ENCODE assay signal across 8 cellular contexts in the genomic region with DNA sequence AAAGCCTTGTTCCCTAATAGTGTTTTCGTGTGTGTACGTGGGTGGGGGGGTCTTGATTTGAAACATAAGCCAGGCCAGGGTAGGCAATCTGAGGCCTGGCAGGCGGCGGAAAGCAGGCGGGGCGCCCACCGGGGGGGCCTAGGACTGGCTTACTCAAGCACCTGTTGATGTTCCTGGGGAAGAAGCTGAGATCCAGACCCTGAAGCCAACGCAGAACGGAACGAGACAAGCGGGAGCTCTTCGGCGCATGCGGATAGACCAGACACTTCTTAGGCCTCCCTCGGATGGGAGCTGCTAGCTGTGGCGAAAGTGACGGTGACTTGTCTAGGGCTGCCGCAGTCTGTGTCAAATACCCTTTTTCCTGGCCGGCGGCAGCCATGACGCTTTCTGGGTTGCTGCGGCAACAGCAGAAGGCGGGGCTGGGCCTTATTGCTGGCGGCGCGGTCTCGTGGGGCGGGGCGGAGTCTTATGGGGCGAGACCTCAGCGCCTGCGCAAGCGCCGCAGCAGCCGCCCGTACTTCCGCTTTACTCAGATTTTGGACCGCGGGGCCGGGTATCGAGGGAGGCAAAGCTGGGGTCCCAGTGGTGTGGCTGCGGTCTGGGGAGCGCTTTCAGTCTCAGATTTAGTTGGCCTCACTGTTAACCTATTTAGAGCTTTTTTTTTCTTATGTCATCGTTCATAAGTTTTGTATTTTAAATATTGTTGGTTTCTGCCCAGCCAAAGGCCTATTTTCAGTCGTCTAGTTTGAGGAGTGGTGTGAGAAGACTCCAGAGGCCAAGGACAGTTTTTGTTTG. TPM values are rescaled to one million over a fixed set of nuclear protein-coding genes. Genes with fewer than 3 reads are reported as not detected.
DNase-seq lines count a peak whose midpoint lies in the region; ATAC-seq and TF ChIP-seq lines count a peak whose summit lies in the region.

A gene (minus strand): TSS at position 402 of the 795 bp plus-strand sequence. CDS start 23 bp downstream, at position 379.

- H3K27ac Mint-ChIP-seq in activated naive CD8-positive, alpha-beta T cell: peak within 1 kb of the TSS; percentile 92

- no peak for TF ChIP-seq CTCF in suprapubic skin (IDR thresholded peaks at IDR 0.05)

- no peaks in the 10 kb centered on the region for H3K36me3 ChIP-seq in suprapubic skin

- H3K27me3 Mint-ChIP-seq in activated naive CD8-positive, alpha-beta T cell: peaks cover 11% of the 10 kb centered on the region

- H3K4me3 Mint-ChIP-seq in activated naive CD8-positive, alpha-beta T cell: peak within 1 kb of the TSS; percentile 86

- H3K9me3 Mint-ChIP-seq in activated naive CD8-positive, alpha-beta T cell (ENCODE audit: low read depth): no peaks in the 10 kb centered on the region

- H3K27ac ChIP-seq in suprapubic skin: peak within 1 kb of the TSS; percentile 39

- DNase-seq in GM04504 (ENCODE audit: low read depth): peak; percentile 72
- DNase-seq in NCI-H1105 (lab: John Stamatoyannopoulos, UW): peak; percentile 84
- DNase-seq in SKM-1 (lab: John Stamatoyannopoulos, UW; ENCODE audit: unreplicated experiment): peak; percentile 78
- peak; percentile 94 for DNase-seq in glomerular visceral epithelial cell (ENCODE audit: extremely low spot score)
- peak; percentile 90 for DNase-seq in occipital lobe (lab: John Stamatoyannopoulos, UW)
- DNase-seq in suprapubic skin (ENCODE audit: low spot score in 2 of 2): peak; percentile 94

- H3K9me3 ChIP-seq in suprapubic skin: no peaks in the 10 kb centered on the region

- TF ChIP-seq EP300 in suprapubic skin (IDR thresholded peaks at IDR 0.05): no peak

- peak; percentile 99 for ATAC-seq in HG02642 (IDR thresholded peaks at IDR 0.05; ENCODE audit: poor library complexity, unreplicated experiment)

- peaks cover 33% of the 10 kb centered on the region for H3K4me1 Mint-ChIP-seq in activated naive CD8-positive, alpha-beta T cell (ENCODE audit: low read depth)

- 1% methylated on average over 28 of the region's 45 CpGs for WGBS in suprapubic skin

- H3K4me3 ChIP-seq in suprapubic skin: peak within 1 kb of the TSS; percentile 74

- H3K4me1 ChIP-seq in suprapubic skin: peaks cover 5% of the 10 kb centered on the region

- H3K36me3 Mint-ChIP-seq in activated naive CD8-positive, alpha-beta T cell: peaks cover 7% of the 10 kb centered on the region

- H3K27me3 ChIP-seq in suprapubic skin: peaks cover 3% of the 10 kb centered on the region

- TF ChIP-seq POLR2A in suprapubic skin (IDR thresholded peaks at IDR 0.05): peak in 1 of 2 donors; percentile 35

RNA-seq across cellular contexts. Expression of the gene that starts here (rescaled TPM):
- total RNA-seq in occipital lobe (1.1 TPM), suprapubic skin (under 1 TPM in 1 of 4 donors, not detected in 3; 0.57 TPM)

Comparison
In these comparisons a context has a peak if more than half of its experiments do, and no peak if none do; other contexts are left out.
1. Peak in every context shown above with its lines: DNase-seq, ATAC-seq, H3K4me3 ChIP-seq and H3K27ac ChIP-seq.
2. Peak in DNase-seq, H3K4me3 ChIP-seq and H3K27ac ChIP-seq in suprapubic skin; RNA of the gene not detected or under 1 TPM.